In the genomic region with DNA sequence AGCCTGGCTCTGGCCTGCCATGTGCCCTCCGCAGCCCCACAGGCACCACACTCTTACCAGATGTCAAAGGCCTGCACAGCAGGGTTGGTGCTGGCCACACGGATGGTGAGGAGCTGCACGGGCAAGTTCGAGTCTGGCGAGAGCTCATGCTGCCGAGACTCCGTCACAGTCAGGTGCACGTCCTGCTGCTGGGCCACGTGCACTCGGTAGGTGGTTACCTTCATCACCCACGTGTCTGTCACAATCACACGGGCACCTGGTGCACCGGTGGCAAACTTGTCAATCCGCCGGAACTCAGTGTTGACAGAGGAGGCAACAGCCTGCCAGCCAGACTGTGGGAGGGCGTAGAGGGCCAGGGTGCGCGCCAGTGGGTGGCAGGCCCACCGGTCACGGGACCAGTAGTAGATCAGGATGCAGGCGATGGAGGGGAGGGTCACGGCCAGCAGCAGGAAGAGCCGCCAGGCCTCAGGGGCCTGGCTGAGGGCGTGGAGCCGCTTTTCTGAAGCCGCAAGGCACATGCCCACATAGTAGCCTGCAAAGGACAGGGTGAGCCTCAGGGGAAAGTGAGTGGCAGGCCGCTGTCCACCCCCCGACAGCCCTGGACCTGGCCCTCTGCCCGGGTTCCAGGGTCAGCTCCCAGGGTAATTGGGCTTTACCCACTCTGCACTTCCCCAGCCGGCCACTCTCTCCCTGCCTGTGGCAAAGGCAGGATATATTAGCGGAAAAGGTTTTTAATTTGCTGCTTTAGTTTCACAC, we compare ENCODE assay signal across 10 cellular contexts. TPM values are rescaled to one million over a fixed set of nuclear protein-coding genes. Genes with fewer than 3 reads are reported as not detected.
DNase-seq lines count a peak whose midpoint lies in the region; ATAC-seq and TF ChIP-seq lines count a peak whose summit lies in the region.
"Had no signal": no experiment of that assay in that cellular context is flagged by ENCODE, and none has a peak within 500 bp of the region (broad histone marks: within the 10 kb centered on the region; RNA-seq: fewer than 3 reads in every experiment).

No MANE protein-coding gene starts in this region.

- peaks cover 2% of the 10 kb centered on the region for H3K36me3 Mint-ChIP-seq in activated naive CD4-positive, alpha-beta T cell treated with anti-CD3 and anti-CD28 coated beads, Interleukin-2, amount 50 U/mL, for 24 hours

- H3K4me3 ChIP-seq in SK-N-MC (no peak overlapping the region), iPS-15b (ENCODE audit: low read depth, low read length) (no peak overlapping the region), suprapubic skin (no peak overlapping the region)
- H3K4me3 ChIP-seq: psoas muscle had no signal

- TF ChIP-seq CTCF in suprapubic skin (IDR thresholded peaks at IDR 0.05): no peak
- no peak for TF ChIP-seq CTCF in GM13976 (IDR thresholded peaks at IDR 0.05; ENCODE audit: borderline replicate concordance, control extremely low read depth, extremely low read depth, insufficient read depth, missing control alignments)

- no peak for DNase-seq in activated naive CD4-positive, alpha-beta T cell treated with Interleukin-2 at 50 U/mL for 16 hours
- DNase-seq in SK-N-MC (ENCODE audit: low read depth, low spot score) (no peak), suprapubic skin (ENCODE audit: low spot score in 2 of 2) (no peak), EL (no peak), GM13976 (ENCODE audit: low spot score) (no peak)
- DNase-seq: psoas muscle had no signal

- H3K4me3 Mint-ChIP-seq in activated naive CD4-positive, alpha-beta T cell treated with anti-CD3 and anti-CD28 coated beads, Interleukin-2, amount 50 U/mL, for 24 hours: peak overlapping the region; percentile 73
- H3K4me3 Mint-ChIP-seq: CD14-positive monocyte had no signal

- WGBS in suprapubic skin: 68% methylated on average over 24 of the region's 31 CpGs

- H3K9ac ChIP-seq in SK-N-MC (ENCODE audit: insufficient read length): no peak overlapping the region
- peak overlapping the region; percentile 37 for H3K9ac ChIP-seq in iPS-15b (ENCODE audit: low read depth, low read length)

- no peak for ATAC-seq in HG03457 (IDR thresholded peaks at IDR 0.05; ENCODE audit: unreplicated experiment)
- ATAC-seq: psoas muscle had no signal

- H3K27me3 ChIP-seq in iPS-15b (ENCODE audit: control insufficient read depth, insufficient read depth, low read length): no peaks in the 10 kb centered on the region
- H3K27me3 ChIP-seq in suprapubic skin: no peaks in the 10 kb centered on the region

- H3K27ac ChIP-seq in SK-N-MC: peak overlapping the region; percentile 62
- H3K27ac ChIP-seq in suprapubic skin: peak overlapping the region; percentile 34
- H3K27ac ChIP-seq: psoas muscle had no signal

- H3K9me3 Mint-ChIP-seq in activated naive CD4-positive, alpha-beta T cell treated with anti-CD3 and anti-CD28 coated beads, Interleukin-2, amount 50 U/mL, for 24 hours: no peaks in the 10 kb centered on the region
- H3K9me3 Mint-ChIP-seq: CD14-positive monocyte had no signal

- no peak for TF ChIP-seq EP300 in suprapubic skin (IDR thresholded peaks at IDR 0.05)

- H3K9me3 ChIP-seq in SK-N-MC (ENCODE audit: low read depth, low read length) (no peaks in the 10 kb centered on the region), iPS-15b (ENCODE audit: control insufficient read depth, insufficient read depth, low read length) (no peaks in the 10 kb centered on the region), suprapubic skin (no peaks in the 10 kb centered on the region)
- H3K9me3 ChIP-seq: psoas muscle had no signal

- H3K4me1 Mint-ChIP-seq in activated naive CD4-positive, alpha-beta T cell treated with anti-CD3 and anti-CD28 coated beads, Interleukin-2, amount 50 U/mL, for 24 hours: peaks cover 49% of the 10 kb centered on the region

- H3K27me3 Mint-ChIP-seq in activated naive CD4-positive, alpha-beta T cell treated with anti-CD3 and anti-CD28 coated beads, Interleukin-2, amount 50 U/mL, for 24 hours: no peaks in the 10 kb centered on the region

- in situ Hi-C loops in GM13976 (cut with MboI; ENCODE audit: low sequenced_read_pairs, unreplicated experiment): no loop called here

- peak overlapping the region; percentile 80 for H3K27ac Mint-ChIP-seq in activated naive CD4-positive, alpha-beta T cell treated with anti-CD3 and anti-CD28 coated beads, Interleukin-2, amount 50 U/mL, for 24 hours

- peaks cover 9% of the 10 kb centered on the region for H3K36me3 ChIP-seq in SK-N-MC (ENCODE audit: insufficient read depth, low read length)
- peaks cover 29% of the 10 kb centered on the region for H3K36me3 ChIP-seq in iPS-15b (ENCODE audit: control insufficient read depth, insufficient read depth, low read length)
- H3K36me3 ChIP-seq in suprapubic skin: peaks cover 12% of the 10 kb centered on the region

- no peak for TF ChIP-seq POLR2A in suprapubic skin (IDR thresholded peaks at IDR 0.05)

- H3K4me1 ChIP-seq in iPS-15b (ENCODE audit: control insufficient read depth, insufficient read depth, low read length): no peaks in the 10 kb centered on the region
- H3K4me1 ChIP-seq in suprapubic skin: peaks cover 84% of the 10 kb centered on the region

RNA-seq across cellular contexts. Expression of a gene that starts 2.9 kb away (rescaled TPM):
- total RNA-seq in suprapubic skin: 10 to 100 TPM; 50.4 to 77.2 (median 57.6) TPM

RNA-seq across cellular contexts. Expression of a gene that starts 3.0 kb away (rescaled TPM):
- total RNA-seq in suprapubic skin: 10 to 100 TPM in 2 of 4 donors, 1 to 10 TPM in 2; 7.2 to 11.7 (median 8.8) TPM

RNA-seq across cellular contexts. Expression of a gene that starts 6.2 kb away (rescaled TPM):
- 10 to 100 TPM; 36.9 to 59.1 (median 40.8) TPM for total RNA-seq in suprapubic skin

RNA-seq across cellular contexts. Expression of a gene that starts 34.2 kb away (rescaled TPM):
- 1 to 10 TPM; 2.2 to 8.0 (median 4.9) TPM for total RNA-seq in suprapubic skin
